ENCODE assay signal across 12 cellular contexts in genomic region chr1:219659682-219660081, GRCh38. TPM values are rescaled to one million over a fixed set of nuclear protein-coding genes. Genes with fewer than 3 reads are reported as not detected.
DNase-seq lines count a peak whose midpoint lies in the region; ATAC-seq and TF ChIP-seq lines count a peak whose summit lies in the region.
"Had no signal": no experiment of that assay in that cellular context is flagged by ENCODE, and none has a peak within 500 bp of the region (broad histone marks: within the 10 kb centered on the region; RNA-seq: fewer than 3 reads in every experiment).

No MANE protein-coding gene starts in this region.

- no peak for TF ChIP-seq CTCF in RWPE1 (conservative IDR thresholded peaks at IDR 0.05; ENCODE audit: low read depth)
- no peak for TF ChIP-seq CTCF in activated CD8-positive, alpha-beta T cell treated with anti-CD3 and anti-CD28 coated beads for 36 hours (IDR thresholded peaks at IDR 0.05)

- no peaks in the 10 kb centered on the region for H3K27me3 ChIP-seq in iPS-20b (ENCODE audit: insufficient read depth, low read length)
- H3K27me3 ChIP-seq: colonic mucosa had no signal

- peaks cover 21% of the 10 kb centered on the region for H3K4me1 ChIP-seq in iPS-20b (ENCODE audit: insufficient read depth, low read length)
- H3K4me1 ChIP-seq: colonic mucosa had no signal

- in situ Hi-C loops in SK-MEL-5 (cut with HindIII; ENCODE audit: low pct_unique_long_range_greater_than_20kb, low sequenced_read_pairs): no loop called here

- peaks cover 20% of the 10 kb centered on the region for H3K27me3 Mint-ChIP-seq in activated CD8-positive, alpha-beta T cell treated with anti-CD3 and anti-CD28 coated beads for 36 hours

- H3K9ac ChIP-seq in iPS-20b (ENCODE audit: low read depth, low read length): no peak overlapping the region; the same call in 1 of the 2 replicates

- POLR2A ChIA-PET in RWPE1 (lab: Yijun Ruan, JAX; ENCODE audit: low non-redundant PET): no interaction called here
- POLR2A ChIA-PET in activated CD8-positive, alpha-beta T cell treated with anti-CD3 and anti-CD28 coated beads for 36 hours (lab: Charles Lee): no interaction called here

- H3K4me3 ChIP-seq in iPS-20b (ENCODE audit: low read length): peak overlapping the region; percentile 8; the same call in 1 of the 2 replicates
- H3K4me3 ChIP-seq: colonic mucosa had no signal

- peak; percentile 88 for DNase-seq in Daoy (ENCODE audit: low read depth)
- DNase-seq in HS-27A (ENCODE audit: low read depth): peak; percentile 29
- peak; percentile 73 for DNase-seq in SK-MEL-5 (ENCODE audit: low read depth, low spot score)
- no peak for DNase-seq in RWPE1 (ENCODE audit: low spot score)
- DNase-seq in activated CD8-positive, alpha-beta T cell treated with anti-CD3 and anti-CD28 coated beads for 36 hours: no peak
- DNase-seq in activated CD8-positive, alpha-beta memory T cell treated with anti-CD3 and anti-CD28 coated beads for 24 hours: no peak
- DNase-seq: colonic mucosa; hippocampal formation; stimulated activated naive CD4-positive, alpha-beta T cell treated with Interleukin-2 at 50 U/mL for 16 hours had no signal

- no peaks in the 10 kb centered on the region for H3K36me3 Mint-ChIP-seq in activated CD8-positive, alpha-beta T cell treated with anti-CD3 and anti-CD28 coated beads for 36 hours (ENCODE audit: low read depth)

- H3K27ac ChIP-seq in iPS-20b (ENCODE audit: low read length) (no peak overlapping the region), RWPE1 (no peak overlapping the region)
- H3K27ac ChIP-seq: colonic mucosa had no signal

- H3K4me1 Mint-ChIP-seq in activated CD8-positive, alpha-beta T cell treated with anti-CD3 and anti-CD28 coated beads for 36 hours (ENCODE audit: low read depth): no peaks in the 10 kb centered on the region

- H3K36me3 ChIP-seq in iPS-20b (ENCODE audit: insufficient read depth, low read depth, low read length): no peaks in the 10 kb centered on the region
- H3K36me3 ChIP-seq: colonic mucosa had no signal

- no peak for ATAC-seq in activated CD8-positive, alpha-beta T cell treated with anti-CD3 and anti-CD28 coated beads for 36 hours
- ATAC-seq in GM19395 (IDR thresholded peaks at IDR 0.05; ENCODE audit: unreplicated experiment): no peak

- H3K9me3 Mint-ChIP-seq in activated CD8-positive, alpha-beta T cell treated with anti-CD3 and anti-CD28 coated beads for 36 hours: no peaks in the 10 kb centered on the region
- H3K9me3 Mint-ChIP-seq: T-helper 2 cell treated with Interferon-gamma antibody and Interleukin-4, amounts not matched to agents 5 μg/mL and 100 μg/mL, for 36 hours had no signal

- H3K27ac Mint-ChIP-seq in activated CD8-positive, alpha-beta T cell treated with anti-CD3 and anti-CD28 coated beads for 36 hours: no peak overlapping the region
- H3K27ac Mint-ChIP-seq: T-helper 2 cell treated with Interferon-gamma antibody and Interleukin-4, amounts not matched to agents 5 μg/mL and 100 μg/mL, for 36 hours had no signal

- no peak overlapping the region for H3K4me3 Mint-ChIP-seq in activated CD8-positive, alpha-beta T cell treated with anti-CD3 and anti-CD28 coated beads for 36 hours
- H3K4me3 Mint-ChIP-seq: T-helper 2 cell treated with Interferon-gamma antibody and Interleukin-4, amounts not matched to agents 5 μg/mL and 100 μg/mL, for 36 hours had no signal

- CTCF ChIA-PET in RWPE1 (lab: Yijun Ruan, JAX): interaction anchor here (0.6 to 1.4 kb wide), 3 partner anchors 153 to 1884 kb away, joined by 3 to 7 read pairs (median 4); no protein-coding TSS in a partner anchor
- CTCF ChIA-PET in activated CD8-positive, alpha-beta T cell treated with anti-CD3 and anti-CD28 coated beads for 36 hours (lab: Charles Lee): no interaction called here

- intact Hi-C loops in activated CD8-positive, alpha-beta T cell treated with anti-CD3 and anti-CD28 coated beads for 36 hours (cut with micrococcal nuclease): loop anchor here (10.0 kb wide), 1 partner anchor 455 kb away; no protein-coding TSS in a partner anchor

- no peaks in the 10 kb centered on the region for H3K9me3 ChIP-seq in iPS-20b (ENCODE audit: insufficient read depth, low read depth, low read length)
- H3K9me3 ChIP-seq: colonic mucosa had no signal

RNA-seq across cellular contexts. Expression of gene ZC3H11B, which starts 46.8 kb away (rescaled TPM):
- total RNA-seq in Daoy (2014; rRNA removed; shearing (Covaris generic)): 0.06 TPM in 2 replicates
- 0.29 TPM in 1 of 2 replicates, not detected in the other for total RNA-seq in SK-MEL-5 (2014; rRNA removed; shearing (Covaris generic))
- polyA plus RNA-seq in SK-MEL-5 (2015; cell fraction: cytosol; rRNA removed): 0.05 TPM in 1 of 2 replicates, not detected in the other
- 0.08 and 0.64 TPM in 2 replicates for polyA plus RNA-seq in SK-MEL-5 (2015; cell fraction: nucleus; rRNA removed)
- under 1 TPM in 1 of 2 experiments, not detected in 1; 0.36 TPM for total RNA-seq in activated CD8-positive, alpha-beta T cell treated with anti-CD3 and anti-CD28 coated beads for 36 hours

Comparison
In these comparisons a context has a peak if more than half of its experiments do, and no peak if none do; other contexts are left out.
1. DNase-seq: peak in Daoy (single experiment), HS-27A (single experiment) and SK-MEL-5 (single experiment); none in RWPE1 (single experiment), activated CD8-positive, alpha-beta T cell treated with anti-CD3 and anti-CD28 coated beads for 36 hours (single experiment) and activated CD8-positive, alpha-beta memory T cell treated with anti-CD3 and anti-CD28 coated beads for 24 hours (single experiment).